In the genomic region with DNA sequence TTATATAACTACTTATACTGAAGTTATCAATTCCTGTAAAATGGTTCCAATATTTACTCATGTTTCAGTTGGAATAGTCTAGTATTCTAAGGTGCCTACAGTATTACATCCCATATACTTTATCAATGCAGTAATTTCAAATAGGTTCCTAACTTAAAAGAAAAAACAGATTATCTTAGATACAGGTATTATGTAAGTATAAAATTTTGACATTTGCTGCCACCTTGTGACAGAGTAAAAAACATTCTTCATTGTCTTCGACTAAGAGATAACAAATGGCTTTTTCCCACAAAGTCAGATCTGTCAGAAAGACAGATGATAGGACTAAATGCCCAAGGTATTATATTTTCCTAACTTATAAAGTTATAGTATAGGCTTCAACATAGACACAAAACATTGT, we compare ENCODE assay signal across 8 cellular contexts.
A peak's percentile ranks its signal among the peaks of the same experiment; 100 is the strongest.
DNase-seq lines count a peak whose midpoint lies in the region; ATAC-seq and TF ChIP-seq lines count a peak whose summit lies in the region.

No MANE protein-coding gene starts in this region.

- H3K9ac ChIP-seq in OCI-LY1 (ENCODE audit: low read length), result no peak overlapping the region

- H3K36me3 ChIP-seq in OCI-LY1 (ENCODE audit: insufficient read depth, low read length), result peaks cover 43% of the 10 kb centered on the region
- H3K36me3 ChIP-seq in spleen, result peaks cover 0 to 44% (median 3%) of the 10 kb centered on the region in 6 donors
- H3K36me3 ChIP-seq in H7 (replicated peaks; ENCODE audit: control insufficient read depth, insufficient read depth, low read length), result no peaks in the 10 kb centered on the region

- no peak overlapping the region for H3K27ac ChIP-seq in OCI-LY1 (ENCODE audit: low read depth, low read length, poor library complexity, severe bottlenecking)
- no peak overlapping the region for H3K27ac ChIP-seq in spleen

- H3K27me3 ChIP-seq in OCI-LY1 (ENCODE audit: insufficient read depth, low read length), result no peaks in the 10 kb centered on the region
- no peaks in the 10 kb centered on the region for H3K27me3 ChIP-seq in spleen (replicated peaks in 1 of 7)
- H3K27me3 ChIP-seq in H7 (ENCODE audit: control insufficient read depth, insufficient read depth, low read length), result no peaks in the 10 kb centered on the region

- in situ Hi-C loops in G401 (cut with HindIII; ENCODE audit: low sequenced_read_pairs), result no loop called here

- H3K9me2 ChIP-seq in OCI-LY1 (ENCODE audit: low read depth, low read length), result no peaks in the 10 kb centered on the region

- H4K20me1 ChIP-seq in OCI-LY1 (ENCODE audit: insufficient read depth, low read length), result no peaks in the 10 kb centered on the region

- intact Hi-C loops in spleen (cut with DNase I; ENCODE audit: low total_unique reads), result loop anchor here (5.0 to 10.0 kb wide), 2 partner anchors 176 to 479 kb away; no protein-coding TSS in a partner anchor

- no peaks in the 10 kb centered on the region for H3K9me3 ChIP-seq in OCI-LY1 (ENCODE audit: low read length)
- peaks cover 0 to 15% (median 12%) of the 10 kb centered on the region in 8 donors for H3K9me3 ChIP-seq in spleen

- TF ChIP-seq POLR2A in spleen (IDR thresholded peaks at IDR 0.05), result no peak

- H3K79me2 ChIP-seq in OCI-LY1 (ENCODE audit: insufficient read depth, low read length), result no peaks in the 10 kb centered on the region

- DNase-seq in A172 (ENCODE audit: low spot score) (peak; percentile 16), G401 (ENCODE audit: low spot score) (peak; percentile 12), fibroblast of gingiva (ENCODE audit: low read depth) (peak; percentile 45), spleen (no peak), foreskin melanocyte (no peak), H7 (no peak)

- no peak overlapping the region for H2AFZ ChIP-seq in OCI-LY1 (ENCODE audit: low read length)

- no peak overlapping the region for H3K4me2 ChIP-seq in OCI-LY1 (ENCODE audit: low read length)

- TF ChIP-seq CTCF in OCI-LY1 (IDR thresholded peaks at IDR 0.05; ENCODE audit: low read length) (peak; percentile 45; the same call in 1 of the 2 replicates), spleen (IDR thresholded peaks at IDR 0.05 in 8 of 11, conservative IDR thresholded peaks at IDR 0.05 in 3 of 11) (peak in 9 of 11 experiments; percentile 9 to 53 (median 43))

- WGBS in spleen, 5 donors, result 2 to 23% (median 9%) methylated on average over 1 of the region's 1 CpG

- H3F3A ChIP-seq in OCI-LY1 (ENCODE audit: insufficient read depth, low read length), result no peaks in the 10 kb centered on the region

- no peak for ATAC-seq in HG03039 (IDR thresholded peaks at IDR 0.05; ENCODE audit: unreplicated experiment)

- H3K4me1 ChIP-seq in OCI-LY1 (ENCODE audit: insufficient read depth, low read length, severe bottlenecking) (no peaks in the 10 kb centered on the region), spleen (no peaks in the 10 kb centered on the region)

- H3K4me3 ChIP-seq in OCI-LY1 (ENCODE audit: low read depth, low read length, poor library complexity, severe bottlenecking) (no peak overlapping the region), spleen (no peak overlapping the region), H7 (ENCODE audit: insufficient read depth, low read depth, low read length) (no peak overlapping the region)

Comparison
In these comparisons a context has a peak if more than half of its experiments do, and no peak if none do; other contexts are left out.
1. DNase-seq: peak in A172 (single experiment), G401 (single experiment) and fibroblast of gingiva (single experiment); none in spleen (single experiment), foreskin melanocyte (single experiment) and H7 (single experiment).